1 cellular context compared by ENCODE assay signal in the genomic region with DNA sequence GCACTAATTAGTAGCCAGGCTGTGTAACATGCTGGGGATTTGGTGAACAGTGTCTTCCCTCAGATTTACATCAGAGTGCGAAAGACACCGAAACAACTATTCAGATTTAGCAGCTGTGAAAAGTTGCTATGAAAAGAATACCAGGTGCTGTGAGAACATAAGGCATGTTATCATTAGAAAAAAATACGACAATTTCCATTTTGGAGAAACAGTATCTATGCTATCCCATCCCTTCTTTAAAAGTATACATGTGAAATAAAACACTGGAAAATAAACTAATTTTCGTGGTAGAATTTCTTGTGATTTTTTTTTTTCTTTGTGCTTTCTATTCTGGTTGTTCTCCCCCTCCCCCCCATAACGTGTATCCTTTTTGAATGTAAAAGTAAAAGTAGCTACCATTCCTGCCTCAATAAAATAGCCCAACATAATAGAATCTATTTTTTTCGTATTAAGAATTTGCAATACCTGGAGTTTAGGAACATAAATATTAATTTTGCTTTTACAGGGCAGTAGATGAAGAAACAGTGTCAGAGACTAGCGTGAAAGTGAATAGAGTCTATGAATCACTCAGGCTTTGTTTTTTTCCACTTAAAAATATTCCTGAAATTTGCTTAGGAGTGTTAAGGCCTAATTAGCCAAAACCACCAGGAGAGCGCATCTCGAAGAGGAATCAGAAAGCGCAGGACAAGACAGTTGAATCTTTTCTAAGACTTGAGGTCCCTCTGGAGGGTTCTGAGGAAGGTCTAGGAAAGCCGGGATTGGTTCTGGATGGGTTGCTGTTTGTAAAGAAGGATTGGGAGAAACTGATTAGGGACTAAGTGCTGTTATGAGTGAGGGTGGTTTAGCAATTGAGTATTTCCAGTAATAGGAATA.
TF ChIP-seq lines count a peak whose summit lies in the region.

No MANE protein-coding gene starts in this region.

TF ChIP-seq in K562, 482 proteins besides CTCF, POLR2A, EP300 and RAD21 (continued from another document):
- TF ChIP-seq, protein P1, sequence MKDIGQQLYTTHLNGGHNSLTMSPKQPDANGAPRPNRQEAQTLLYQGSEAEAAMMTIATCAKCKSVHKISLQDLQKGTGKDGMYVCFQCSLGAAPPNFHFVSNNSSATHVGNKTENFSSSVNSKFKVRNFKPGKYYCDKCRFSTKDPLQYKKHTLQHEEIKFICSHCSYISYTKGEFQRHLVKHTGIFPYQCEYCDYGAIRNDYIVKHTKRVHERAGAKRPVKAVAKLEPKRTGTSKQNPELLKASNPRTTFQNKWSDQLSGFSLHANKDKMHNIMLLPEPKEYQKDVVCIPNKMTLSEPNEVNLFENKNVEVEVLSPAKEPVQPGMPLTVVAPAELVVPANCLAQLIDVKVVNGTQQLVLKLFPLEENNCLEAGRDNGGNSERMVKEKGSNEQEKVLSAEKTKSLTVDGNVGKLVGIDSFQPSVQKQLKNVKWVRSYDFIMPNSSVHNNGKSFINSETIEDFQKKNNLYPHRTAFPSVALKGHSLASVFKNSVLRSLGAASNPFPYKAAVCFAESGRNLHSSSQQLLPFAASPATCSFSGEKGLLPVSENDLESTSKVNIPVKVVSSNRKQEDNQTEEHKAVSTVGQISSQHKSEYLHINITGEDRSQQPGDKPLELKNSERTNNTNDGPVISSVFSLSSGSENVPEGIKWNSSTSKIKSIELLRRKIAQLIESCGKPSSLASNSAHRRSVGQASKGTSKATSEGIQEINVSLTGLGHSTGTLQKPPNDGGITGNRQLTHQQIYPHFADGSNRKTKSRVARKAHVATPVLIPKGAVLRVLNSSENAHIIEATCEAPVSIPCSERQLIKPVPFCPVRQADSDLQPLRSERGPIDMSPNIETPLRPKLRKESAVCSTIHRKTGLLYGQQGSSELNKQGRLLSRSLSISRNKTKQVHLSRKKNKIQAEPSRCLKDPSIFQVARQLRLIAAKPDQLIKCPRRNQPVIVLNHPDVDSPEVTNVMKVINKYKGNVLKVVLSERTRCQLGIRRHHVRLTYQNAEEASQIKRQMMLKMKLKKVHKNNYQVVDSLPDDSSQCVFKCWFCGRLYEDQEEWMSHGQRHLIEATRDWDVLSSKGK (CRISPR knock-in tag; IDR thresholded peaks at IDR 0.05), result no peak
- peak; percentile 45 for TF ChIP-seq BRD9 (IDR thresholded peaks at IDR 0.05; ENCODE audit: low read depth, partially characterized antibody)
- no peak for TF ChIP-seq TFAM (CRISPR knock-in tag; conservative IDR thresholded peaks at IDR 0.05)
- TF ChIP-seq FOXM1 (IDR thresholded peaks at IDR 0.05; ENCODE audit: low read depth), result 0 out of 2 replicates have a peak, but pooled peaks have one; percentile 4
- no peak for TF ChIP-seq FOXM1 (CRISPR knock-in tag; IDR thresholded peaks at IDR 0.05; ENCODE audit: low read depth)
- no peak for TF ChIP-seq RCOR1 (IDR thresholded peaks at IDR 0.05; ENCODE audit: borderline replicate concordance in 1 of 2, low read depth in 2 of 2, low read length in 2 of 2)
- no peak for TF ChIP-seq KLF10 (CRISPR knock-in tag; IDR thresholded peaks at IDR 0.05)
- TF ChIP-seq, protein P2, sequence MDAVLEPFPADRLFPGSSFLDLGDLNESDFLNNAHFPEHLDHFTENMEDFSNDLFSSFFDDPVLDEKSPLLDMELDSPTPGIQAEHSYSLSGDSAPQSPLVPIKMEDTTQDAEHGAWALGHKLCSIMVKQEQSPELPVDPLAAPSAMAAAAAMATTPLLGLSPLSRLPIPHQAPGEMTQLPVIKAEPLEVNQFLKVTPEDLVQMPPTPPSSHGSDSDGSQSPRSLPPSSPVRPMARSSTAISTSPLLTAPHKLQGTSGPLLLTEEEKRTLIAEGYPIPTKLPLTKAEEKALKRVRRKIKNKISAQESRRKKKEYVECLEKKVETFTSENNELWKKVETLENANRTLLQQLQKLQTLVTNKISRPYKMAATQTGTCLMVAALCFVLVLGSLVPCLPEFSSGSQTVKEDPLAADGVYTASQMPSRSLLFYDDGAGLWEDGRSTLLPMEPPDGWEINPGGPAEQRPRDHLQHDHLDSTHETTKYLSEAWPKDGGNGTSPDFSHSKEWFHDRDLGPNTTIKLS (IDR thresholded peaks at IDR 0.05; ENCODE audit: borderline replicate concordance, low read depth), result peak; percentile 6; the same call in 1 of the 2 replicates
- TF ChIP-seq, protein P3, sequence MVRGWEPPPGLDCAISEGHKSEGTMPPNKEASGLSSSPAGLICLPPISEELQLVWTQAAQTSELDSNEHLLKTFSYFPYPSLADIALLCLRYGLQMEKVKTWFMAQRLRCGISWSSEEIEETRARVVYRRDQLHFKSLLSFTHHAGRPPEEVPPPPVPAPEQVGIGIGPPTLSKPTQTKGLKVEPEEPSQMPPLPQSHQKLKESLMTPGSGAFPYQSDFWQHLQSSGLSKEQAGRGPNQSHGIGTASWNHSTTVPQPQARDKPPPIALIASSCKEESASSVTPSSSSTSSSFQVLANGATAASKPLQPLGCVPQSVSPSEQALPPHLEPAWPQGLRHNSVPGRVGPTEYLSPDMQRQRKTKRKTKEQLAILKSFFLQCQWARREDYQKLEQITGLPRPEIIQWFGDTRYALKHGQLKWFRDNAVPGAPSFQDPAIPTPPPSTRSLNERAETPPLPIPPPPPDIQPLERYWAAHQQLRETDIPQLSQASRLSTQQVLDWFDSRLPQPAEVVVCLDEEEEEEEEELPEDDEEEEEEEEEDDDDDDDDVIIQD (CRISPR knock-in tag; IDR thresholded peaks at IDR 0.05), result no peak
- TF ChIP-seq, protein P4, sequence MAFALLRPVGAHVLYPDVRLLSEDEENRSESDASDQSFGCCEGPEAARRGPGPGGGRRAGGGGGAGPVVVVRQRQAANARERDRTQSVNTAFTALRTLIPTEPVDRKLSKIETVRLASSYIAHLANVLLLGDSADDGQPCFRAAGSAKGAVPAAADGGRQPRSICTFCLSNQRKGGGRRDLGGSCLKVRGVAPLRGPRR (CRISPR knock-in tag; IDR thresholded peaks at IDR 0.05), result no peak
- TF ChIP-seq NFYB (IDR thresholded peaks at IDR 0.05; ENCODE audit: extremely low read depth, insufficient read length), result no peak
- no peak for TF ChIP-seq CBX5 (IDR thresholded peaks at IDR 0.05; ENCODE audit: borderline replicate concordance, low read depth)
- 0 out of 2 replicates have a peak, but pooled peaks have one; percentile 27 for TF ChIP-seq TRIM28 (IDR thresholded peaks at IDR 0.05)
- no peak for TF ChIP-seq ZSCAN29 (IDR thresholded peaks at IDR 0.05)
- TF ChIP-seq ZNF197 (CRISPR knock-in tag; IDR thresholded peaks at IDR 0.05; ENCODE audit: low read depth), result no peak
- peak; percentile 29 for TF ChIP-seq DPF2 (IDR thresholded peaks at IDR 0.05)
- TF ChIP-seq, protein P5, sequence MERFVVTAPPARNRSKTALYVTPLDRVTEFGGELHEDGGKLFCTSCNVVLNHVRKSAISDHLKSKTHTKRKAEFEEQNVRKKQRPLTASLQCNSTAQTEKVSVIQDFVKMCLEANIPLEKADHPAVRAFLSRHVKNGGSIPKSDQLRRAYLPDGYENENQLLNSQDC (CRISPR knock-in tag; IDR thresholded peaks at IDR 0.05), result no peak
TF ChIP-seq in K562: peak in this region for 12.
